24 cellular contexts compared by ENCODE assay signal in genomic region chr2:11618708-11619062, GRCh38. TPM values are rescaled to one million over a fixed set of nuclear protein-coding genes. Genes with fewer than 3 reads are reported as not detected.
"Had no signal": no experiment of that assay in that cellular context is flagged by ENCODE, and none has a peak within 500 bp of the region (broad histone marks: within the 10 kb centered on the region; RNA-seq: fewer than 3 reads in every experiment).

No MANE protein-coding gene starts in this region.

- DNase-seq: activated CD4-positive, alpha-beta T cell treated with anti-CD3 and anti-CD28 coated beads for 48 hours; activated CD4-positive, alpha-beta T cell treated with anti-CD3 and anti-CD28 coated beads, Interleukin-2, amount 50 U/mL, for 4 hours; activated CD4-positive, CD25-positive, alpha-beta regulatory T cell treated with anti-CD3 and anti-CD28 coated beads, Interleukin-2, amount 50 U/mL, for 72 hours; activated CD8-positive, alpha-beta memory T cell treated with anti-CD3 and anti-CD28 coated beads, Interleukin-2, amount 50 U/mL, for 48 hours; activated CD8-positive, alpha-beta T cell treated with anti-CD3 and anti-CD28 coated beads, Interleukin-2, amount 10 ng/mL, durations not matched to agents 7 days and 5 days; activated naive CD4-positive, alpha-beta T cell treated with anti-CD3 and anti-CD28 coated beads, Interleukin-2, amount 50 U/mL, for 16 hours; activated naive CD8-positive, alpha-beta T cell treated with anti-CD3 and anti-CD28 coated beads, Interleukin-2, amount 10 ng/mL, durations not matched to agents 7 days and 5 days; activated T-cell treated with anti-CD3 and anti-CD28 coated beads, Interleukin-2, amount 50 U/mL, for 1 hour; MG63; MV-4-11; NCI-H1105; NCI-H1436; NCI-H1694 treated with DMSO at 0.1 percent for 48 hours; NCI-H2029 treated with DMSO at 0.1 percent for 48 hours; NCI-H345; NCI-H510A; NCI-H526 treated with DMSO at 0.1 percent for 48 hours; NCI-H82; T-helper 1 cell had no signal

- ATAC-seq: activated CD8-positive, alpha-beta T cell treated with anti-CD3 and anti-CD28 coated beads, Interleukin-2, amount 10 ng/mL, durations not matched to agents 7 days and 5 days had no signal

- H3K4me3 Mint-ChIP-seq: activated CD8-positive, alpha-beta T cell treated with anti-CD3 and anti-CD28 coated beads, Interleukin-2, amount 10 ng/mL, durations not matched to agents 7 days and 5 days; activated naive CD8-positive, alpha-beta T cell treated with anti-CD3 and anti-CD28 coated beads, Interleukin-2, amount 10 ng/mL, durations not matched to agents 7 days and 5 days had no signal

- H3K4me1 Mint-ChIP-seq: activated naive CD8-positive, alpha-beta T cell treated with anti-CD3 and anti-CD28 coated beads, Interleukin-2, amount 10 ng/mL, durations not matched to agents 7 days and 5 days had no signal

- H3K36me3 Mint-ChIP-seq: activated naive CD8-positive, alpha-beta T cell treated with anti-CD3 and anti-CD28 coated beads, Interleukin-2, amount 10 ng/mL, durations not matched to agents 7 days and 5 days had no signal

- H3K9me3 Mint-ChIP-seq: activated naive CD8-positive, alpha-beta T cell treated with anti-CD3 and anti-CD28 coated beads, Interleukin-2, amount 10 ng/mL, durations not matched to agents 7 days and 5 days had no signal

- H3K27ac ChIP-seq: breast epithelium, SK-N-MC had no signal

- H3K27ac Mint-ChIP-seq: activated CD8-positive, alpha-beta T cell treated with anti-CD3 and anti-CD28 coated beads, Interleukin-2, amount 10 ng/mL, durations not matched to agents 7 days and 5 days; activated naive CD8-positive, alpha-beta T cell treated with anti-CD3 and anti-CD28 coated beads, Interleukin-2, amount 10 ng/mL, durations not matched to agents 7 days and 5 days had no signal

RNA-seq across cellular contexts. Expression of gene NTSR2, which starts 51.3 kb away (rescaled TPM):
- total RNA-seq: activated CD8-positive, alpha-beta T cell treated with anti-CD3 and anti-CD28 coated beads, Interleukin-2, amount 10 ng/mL, durations not matched to agents 7 days and 5 days; activated naive CD8-positive, alpha-beta T cell treated with anti-CD3 and anti-CD28 coated beads, Interleukin-2, amount 10 ng/mL, durations not matched to agents 7 days and 5 days; aorta; OCI-LY7; T-helper 2 cell treated with Interferon-gamma antibody and Interleukin-4, amounts not matched to agents 100 ng/mL and 5 ng/mL, for 36 hours had no signal
